11 cellular contexts compared by ENCODE assay signal in the genomic region with DNA sequence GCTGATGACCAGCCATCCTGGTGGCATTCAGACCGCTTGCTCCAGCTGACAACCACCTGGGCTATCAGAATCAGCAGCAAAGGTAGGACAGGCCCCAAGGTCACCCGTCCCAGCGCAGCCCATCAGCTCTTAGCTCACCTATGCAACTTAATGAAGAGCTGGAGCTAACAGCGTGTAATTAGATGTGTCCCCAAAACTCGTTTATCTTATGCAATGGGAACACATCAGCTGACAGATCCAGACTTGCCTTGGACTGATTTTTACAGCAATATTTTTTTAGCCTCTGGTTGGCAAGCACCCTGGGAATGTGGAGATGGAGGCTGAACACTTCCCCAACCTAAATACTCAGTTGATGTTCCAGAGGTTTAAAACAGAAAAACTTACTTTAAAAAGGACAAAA.
DNase-seq lines count a peak whose midpoint lies in the region; ATAC-seq and TF ChIP-seq lines count a peak whose summit lies in the region.
"Had no signal": no experiment of that assay in that cellular context is flagged by ENCODE, and none has a peak within 500 bp of the region (broad histone marks: within the 10 kb centered on the region; RNA-seq: fewer than 3 reads in every experiment).

No MANE protein-coding gene starts in this region.

- peak overlapping the region; percentile 12 for H3K27ac ChIP-seq in AG04450 (ENCODE audit: low read depth, low read length)
- peak overlapping the region; percentile 82 for H3K27ac ChIP-seq in angular gyrus (ENCODE audit: low read depth, low read length)
- peak overlapping the region; percentile 58 to 85 (median 70) for H3K27ac ChIP-seq in heart right ventricle
- no peak overlapping the region for H3K27ac ChIP-seq in CD8-positive, alpha-beta T cell (ENCODE audit: low read depth, low read length)

- H3K4me1 Mint-ChIP-seq in CD8-positive, alpha-beta T cell (ENCODE audit: low read depth) = peaks cover 43% of the 10 kb centered on the region

- no peak overlapping the region for H3K4me3 Mint-ChIP-seq in CD8-positive, alpha-beta T cell

- TF ChIP-seq CTCF in AG04450 (IDR thresholded peaks at IDR 0.05; ENCODE audit: low read depth, low read length) (no peak), heart right ventricle (IDR thresholded peaks at IDR 0.05) (no peak), GM10248 (IDR thresholded peaks at IDR 0.05; ENCODE audit: control extremely low read depth, extremely low read depth, low read depth, missing control alignments) (no peak)
- TF ChIP-seq CTCF in CD8-positive, alpha-beta T cell (IDR thresholded peaks at IDR 0.05) = no peak

- H3K9me3 Mint-ChIP-seq in CD8-positive, alpha-beta T cell = no peaks in the 10 kb centered on the region

- H3K36me3 ChIP-seq in heart right ventricle = peaks cover 0 to 4% (median 0%) of the 10 kb centered on the region in 9 donors
- no peaks in the 10 kb centered on the region for H3K36me3 ChIP-seq in CD8-positive, alpha-beta T cell (ENCODE audit: insufficient read depth, low read length)

- intact Hi-C loops in heart right ventricle (cut with DNase I) (no loop called here), sciatic nerve (cut with DNase I) (no loop called here)
- intact Hi-C loops in CD8-positive, alpha-beta T cell (cut with DNase I, micrococcal nuclease) = no loop called here

- no peak overlapping the region for H3K27ac Mint-ChIP-seq in CD8-positive, alpha-beta T cell

- POLR2A ChIA-PET in AG04450 (lab: Yijun Ruan, JAX) (interaction anchor here (0.7 kb wide), 1 partner anchor 56 kb away, joined by 3 read pairs; no protein-coding TSS in a partner anchor), GM10248 (lab: Yijun Ruan, JAX) (no interaction called here)
- POLR2A ChIA-PET in CD8-positive, alpha-beta T cell (lab: Charles Lee) = no interaction called here

- ATAC-seq in heart right ventricle = peak in 1 of 8 donors; percentile 3
- ATAC-seq in sciatic nerve = peak; percentile 27
- no peak for ATAC-seq in HG03521 (IDR thresholded peaks at IDR 0.05; ENCODE audit: unreplicated experiment)
- no peak for ATAC-seq in CD8-positive, alpha-beta T cell

- H3K4me3 ChIP-seq in AG04450 (ENCODE audit: low read depth, low read length) (no peak overlapping the region), heart right ventricle (peak overlapping the region in 1 of 10 donors; percentile 2)
- H3K4me3 ChIP-seq in CD8-positive, alpha-beta T cell (ENCODE audit: low read depth, low read length) = no peak overlapping the region

- H3K4me1 ChIP-seq in heart right ventricle = peaks cover 40 to 100% (median 94%) of the 10 kb centered on the region in 9 donors
- H3K4me1 ChIP-seq in CD8-positive, alpha-beta T cell (ENCODE audit: insufficient read depth, low read length) = peaks cover 8% of the 10 kb centered on the region

- DNase-seq in AG04450 (ENCODE audit: low read depth, low spot score) (no peak), heart right ventricle (no peak), sciatic nerve (ENCODE audit: low spot score) (no peak), retina (no peak), GM10248 (ENCODE audit: extremely low spot score) (no peak)
- no peak for DNase-seq in CD8-positive, alpha-beta T cell
- DNase-seq: activated CD4-positive, alpha-beta T cell treated with anti-CD3 and anti-CD28 coated beads for 48 hours; activated naive CD4-positive, alpha-beta T cell treated with Interleukin-2 at 50 U/mL for 16 hours; Kasumi-1 had no signal

- no peaks in the 10 kb centered on the region for H3K27me3 Mint-ChIP-seq in CD8-positive, alpha-beta T cell (ENCODE audit: low read depth)

- H3K9me3 ChIP-seq in AG04450 (ENCODE audit: control insufficient read depth, insufficient read depth, low read length) (no peaks in the 10 kb centered on the region), heart right ventricle (no peaks in the 10 kb centered on the region)
- no peaks in the 10 kb centered on the region for H3K9me3 ChIP-seq in CD8-positive, alpha-beta T cell (ENCODE audit: low read length)

- no peaks in the 10 kb centered on the region for H3K27me3 ChIP-seq in AG04450 (ENCODE audit: control insufficient read depth, insufficient read depth, low read length)
- no peaks in the 10 kb centered on the region for H3K27me3 ChIP-seq in heart right ventricle
- H3K27me3 ChIP-seq in CD8-positive, alpha-beta T cell (ENCODE audit: insufficient read depth, low read length) = no peaks in the 10 kb centered on the region

- CTCF ChIA-PET in AG04450 (lab: Charles Lee) (no interaction called here), GM10248 (lab: Yijun Ruan, JAX) (interaction anchor here (1.0 to 3.2 kb wide), 4 partner anchors 10 to 72 kb away, joined by 3 to 11 read pairs (median 4); no protein-coding TSS in a partner anchor)
- CTCF ChIA-PET in CD8-positive, alpha-beta T cell (lab: Charles Lee) = no interaction called here

- 67 to 68% methylated on average over 5 of the region's 5 CpGs for WGBS in heart right ventricle, 2 donors

- H3K36me3 Mint-ChIP-seq in CD8-positive, alpha-beta T cell = peaks cover 16% of the 10 kb centered on the region
